Comparison of ENCODE assay signal across 8 cellular contexts in genomic region chr19:17303167-17303939, GRCh38.
DNase-seq lines count a peak whose midpoint lies in the region; ATAC-seq lines count a peak whose summit lies in the region.

ABHD8 (minus strand) TSS chr19:17303425; CDS start chr19:17301616, 1,809 bp downstream.

- ATAC-seq in GM19023 (IDR thresholded peaks at IDR 0.05; ENCODE audit: unreplicated experiment) (peak; percentile 67), HG03342 (IDR thresholded peaks at IDR 0.05; ENCODE audit: unreplicated experiment) (peak; percentile 63)

- peak; percentile 95 for DNase-seq in AG20443 (ENCODE audit: low spot score)
- peak; percentile 88 for DNase-seq in NCI-H446 treated with DMSO at 0.1 percent for 48 hours (lab: John Stamatoyannopoulos, UW)
- DNase-seq in activated CD4-positive, alpha-beta T cell treated with anti-CD3 and anti-CD28 coated beads for 4 hours, result peak; percentile 91 to 92
- peak; percentile 79 to 91 for DNase-seq in stimulated activated CD4-positive, alpha-beta T cell treated with anti-CD3 and anti-CD28 coated beads, Interleukin-1b, Interleukin-23, amount 100 ng/mL, for 1 hour (ENCODE audit: low read depth in 2 of 2)

- peak within 1 kb of the TSS; percentile 29 for H3K27ac ChIP-seq in cingulate gyrus (ENCODE audit: low read depth, low read length)
- H3K27ac ChIP-seq in layer of hippocampus (ENCODE audit: low read depth, low read length), result peak within 1 kb of the TSS; percentile 52

- H3K27me3 ChIP-seq in layer of hippocampus (ENCODE audit: control insufficient read depth, insufficient read depth, low read length), result no peaks in the 10 kb centered on the region

Comparison
In these comparisons a context has a peak if more than half of its experiments do, and no peak if none do; other contexts are left out.
1. Peak in every context shown above with its lines: DNase-seq, ATAC-seq and H3K27ac ChIP-seq.